ENCODE assay signal across 14 cellular contexts in the genomic region with DNA sequence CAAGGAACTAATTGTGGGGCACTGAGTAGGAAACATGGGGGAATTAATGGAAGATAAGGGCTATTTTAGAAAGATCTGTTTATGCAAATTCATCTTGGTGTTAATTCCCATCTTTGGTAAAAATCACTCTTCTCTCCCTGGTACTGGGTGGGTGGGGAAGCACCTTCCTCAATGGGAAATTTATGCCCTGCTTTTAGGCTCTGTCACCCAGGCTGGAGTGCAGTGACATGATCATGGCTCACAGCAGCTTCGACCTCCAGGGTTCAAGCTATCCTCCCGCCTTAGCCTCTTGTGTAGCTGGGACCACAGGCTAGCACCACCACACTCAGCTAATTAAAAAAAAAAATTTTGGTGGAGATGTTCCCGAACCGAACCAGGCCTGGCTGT. TPM values are rescaled to one million over a fixed set of nuclear protein-coding genes. Genes with fewer than 3 reads are reported as not detected.
DNase-seq lines count a peak whose midpoint lies in the region; ATAC-seq and TF ChIP-seq lines count a peak whose summit lies in the region.
"Had no signal": no experiment of that assay in that cellular context is flagged by ENCODE, and none has a peak within 500 bp of the region (broad histone marks: within the 10 kb centered on the region; RNA-seq: fewer than 3 reads in every experiment).

No MANE protein-coding gene starts in this region.

- H3K27me3 Mint-ChIP-seq in activated T-cell treated with anti-CD3 and anti-CD28 coated beads, Interleukin-2, amount 50 U/mL, for 4 hours (ENCODE audit: low read depth), result no peaks in the 10 kb centered on the region

- peaks cover 56% of the 10 kb centered on the region for H3K4me1 Mint-ChIP-seq in activated T-cell treated with anti-CD3 and anti-CD28 coated beads, Interleukin-2, amount 50 U/mL, for 4 hours (ENCODE audit: low read depth)

- no peak overlapping the region for H3K4me3 ChIP-seq in right lobe of liver
- H3K4me3 ChIP-seq: psoas muscle, SJSA1, tibial artery had no signal

- ATAC-seq in GM18867 (IDR thresholded peaks at IDR 0.05; ENCODE audit: unreplicated experiment), result peak; percentile 6
- peak; percentile 21 for ATAC-seq in HG02870 (IDR thresholded peaks at IDR 0.05; ENCODE audit: unreplicated experiment)
- peak; percentile 54 to 70 for ATAC-seq in activated T-cell treated with anti-CD3 and anti-CD28 coated beads, Interleukin-2, amount 50 U/mL, for 4 hours
- ATAC-seq in GM18858 (IDR thresholded peaks at IDR 0.05; ENCODE audit: unreplicated experiment), result no peak
- ATAC-seq in right lobe of liver, result no peak
- ATAC-seq: psoas muscle had no signal

- no peaks in the 10 kb centered on the region for H3K9me3 ChIP-seq in right lobe of liver
- H3K9me3 ChIP-seq: psoas muscle, SJSA1, tibial artery had no signal

- TF ChIP-seq CTCF in right lobe of liver (IDR thresholded peaks at IDR 0.05), result no peak

- no peaks in the 10 kb centered on the region for H3K36me3 ChIP-seq in right lobe of liver
- H3K36me3 ChIP-seq: SJSA1, tibial artery had no signal

- H3K27ac ChIP-seq in right lobe of liver, result no peak overlapping the region
- H3K27ac ChIP-seq: KMS-11, psoas muscle, SJSA1, tibial artery had no signal

- H3K4me3 Mint-ChIP-seq in activated T-cell treated with anti-CD3 and anti-CD28 coated beads, Interleukin-2, amount 50 U/mL, for 4 hours, result peak overlapping the region; percentile 81

- intact Hi-C loops in right lobe of liver (cut with DNase I), result no loop called here

- H3K9me3 Mint-ChIP-seq in activated T-cell treated with anti-CD3 and anti-CD28 coated beads, Interleukin-2, amount 50 U/mL, for 4 hours, result peaks cover 5% of the 10 kb centered on the region

- no peak for TF ChIP-seq POLR2A in right lobe of liver (IDR thresholded peaks at IDR 0.05)

- 82% methylated on average over 2 of the region's 4 CpGs for WGBS in right lobe of liver (ENCODE audit: insufficient coverage, low coverage, low lambda C conversion rate, missing lambda C conversion rate)

- H3K27me3 ChIP-seq in right lobe of liver, result no peaks in the 10 kb centered on the region
- H3K27me3 ChIP-seq: SJSA1, tibial artery had no signal

- no peaks in the 10 kb centered on the region for H3K36me3 Mint-ChIP-seq in activated T-cell treated with anti-CD3 and anti-CD28 coated beads, Interleukin-2, amount 50 U/mL, for 4 hours (ENCODE audit: insufficient read depth)

- no peaks in the 10 kb centered on the region for H3K4me1 ChIP-seq in right lobe of liver
- H3K4me1 ChIP-seq: psoas muscle, SJSA1, tibial artery had no signal

- peak; percentile 29 for DNase-seq in activated T-cell treated with anti-CD3 and anti-CD28 coated beads, Interleukin-2, amount 50 U/mL, for 4 hours
- peak; percentile 49 for DNase-seq in stimulated activated CD4-positive, alpha-beta T cell treated with anti-CD3 and anti-CD28 coated beads, Interleukin-15, amount 100 ng/mL, for 24 hours
- DNase-seq in globus pallidus (ENCODE audit: low spot score) (no peak), DMS 273 (lab: John Stamatoyannopoulos, UW; ENCODE audit: unreplicated experiment) (no peak), right lobe of liver (no peak)
- DNase-seq: foreskin melanocyte, NCI-H187, psoas muscle, tibial artery had no signal

RNA-seq across cellular contexts. Expression of gene RESF1, which starts 30.1 kb away (rescaled TPM):
- total RNA-seq in activated T-cell treated with anti-CD3 and anti-CD28 coated beads, Interleukin-2, amount 50 U/mL, for 4 hours, result 10 to 100 TPM; 47.9 to 58.4 (median 49.5) TPM
- 10 to 100 TPM; 24.0 to 62.5 (median 42.8) TPM for total RNA-seq in right lobe of liver

Comparison
In these comparisons a context has a peak if more than half of its experiments do, and no peak if none do; other contexts are left out.
1. ATAC-seq: peak in GM18867 (single experiment), HG02870 (single experiment) and activated T-cell treated with anti-CD3 and anti-CD28 coated beads, Interleukin-2, amount 50 U/mL, for 4 hours (2 of 2); none in GM18858 (single experiment) and right lobe of liver (0 of 4).
2. DNase-seq: peak in activated T-cell treated with anti-CD3 and anti-CD28 coated beads, Interleukin-2, amount 50 U/mL, for 4 hours (single experiment) and stimulated activated CD4-positive, alpha-beta T cell treated with anti-CD3 and anti-CD28 coated beads, Interleukin-15, amount 100 ng/mL, for 24 hours (single experiment); none in globus pallidus (single experiment), DMS 273 (single experiment) and right lobe of liver (0 of 3).